Comparison of ENCODE assay signal across 1 cellular context in the genomic region with DNA sequence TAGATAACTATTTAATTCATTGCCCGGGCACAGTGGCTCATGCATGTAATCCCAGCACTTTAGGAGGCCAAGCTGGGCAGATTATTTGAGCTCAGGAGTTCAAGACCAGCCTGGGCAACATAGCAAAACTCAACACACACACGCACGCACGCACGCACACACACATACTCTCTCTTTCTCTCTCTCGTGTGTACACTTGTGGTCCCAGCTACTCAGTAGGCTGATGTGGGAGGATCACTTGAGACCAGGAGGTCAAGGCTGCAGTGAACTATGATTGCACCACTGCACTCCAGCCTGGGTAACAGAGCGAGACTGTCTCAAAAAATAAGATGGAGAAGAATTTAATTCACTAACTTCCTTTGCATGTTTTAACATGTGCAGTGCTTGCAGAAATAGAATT.
TF ChIP-seq lines count a peak whose summit lies in the region.

No MANE protein-coding gene starts in this region.

TF ChIP-seq in HepG2, 621 proteins besides CTCF, POLR2A, EP300 and RAD21 (continued from another document and continues in another):
- TF ChIP-seq STAT6 (CRISPR knock-in tag; IDR thresholded peaks at IDR 0.05; ENCODE audit: borderline replicate concordance) (no peak), RNF2 (conservative IDR thresholded peaks at IDR 0.05; ENCODE audit: low read depth) (no peak), MAFK (conservative IDR thresholded peaks at IDR 0.05 in 1 of 2, IDR thresholded peaks at IDR 0.05 in 1 of 2; ENCODE audit: low read length in 2 of 2) (no peak), ZNF564 (CRISPR knock-in tag; IDR thresholded peaks at IDR 0.05) (no peak), ZNF558 (CRISPR knock-in tag; IDR thresholded peaks at IDR 0.05; ENCODE audit: borderline replicate concordance) (no peak), EEA1 (CRISPR knock-in tag; IDR thresholded peaks at IDR 0.05; ENCODE audit: borderline replicate concordance) (no peak), MIER3 (CRISPR knock-in tag; IDR thresholded peaks at IDR 0.05; ENCODE audit: borderline replicate concordance) (no peak), POLR2AphosphoS5 (IDR thresholded peaks at IDR 0.05; ENCODE audit: low read depth, low read length) (no peak), ZNF350 (CRISPR knock-in tag; IDR thresholded peaks at IDR 0.05; ENCODE audit: borderline replicate concordance, low read depth) (no peak), SUZ12 (IDR thresholded peaks at IDR 0.05; ENCODE audit: low read depth, low read length) (no peak), ZSCAN21 (CRISPR knock-in tag; IDR thresholded peaks at IDR 0.05; ENCODE audit: borderline replicate concordance) (no peak; the same call in 1 of the 2 replicates), MAFF (IDR thresholded peaks at IDR 0.05; ENCODE audit: low read depth, low read length) (no peak), EZH2 (conservative IDR thresholded peaks at IDR 0.05; ENCODE audit: low read depth, low read length) (no peak), JARID2 (CRISPR knock-in tag; IDR thresholded peaks at IDR 0.05; ENCODE audit: insufficient replicate concordance) (no peak), SALL2 (CRISPR knock-in tag; IDR thresholded peaks at IDR 0.05) (no peak), PHF5A (CRISPR knock-in tag; IDR thresholded peaks at IDR 0.05; ENCODE audit: low read depth, unreplicated experiment) (no peak), ZNF652 (CRISPR knock-in tag; IDR thresholded peaks at IDR 0.05; ENCODE audit: borderline replicate concordance, low read depth) (no peak), ZMYM3 (CRISPR knock-in tag; IDR thresholded peaks at IDR 0.05) (peak; percentile 53; the same call in 1 of the 2 replicates), NFKBIZ (CRISPR knock-in tag; IDR thresholded peaks at IDR 0.05) (no peak), ZNF576 (CRISPR knock-in tag; IDR thresholded peaks at IDR 0.05) (no peak), ERF (CRISPR knock-in tag; IDR thresholded peaks at IDR 0.05) (no peak), NAIF1 (CRISPR knock-in tag; IDR thresholded peaks at IDR 0.05; ENCODE audit: borderline replicate concordance) (no peak), ZNF563 (CRISPR knock-in tag; IDR thresholded peaks at IDR 0.05) (no peak), TGIF2 (CRISPR knock-in tag; IDR thresholded peaks at IDR 0.05) (no peak), ZNF260 (CRISPR knock-in tag; IDR thresholded peaks at IDR 0.05; ENCODE audit: borderline replicate concordance, low read depth) (no peak), ATRX (CRISPR knock-in tag; IDR thresholded peaks at IDR 0.05; ENCODE audit: borderline replicate concordance) (no peak), ZNF30 (CRISPR knock-in tag; IDR thresholded peaks at IDR 0.05) (no peak), ZNF598 (CRISPR knock-in tag; IDR thresholded peaks at IDR 0.05; ENCODE audit: borderline replicate concordance) (no peak), MXD3 (CRISPR knock-in tag; IDR thresholded peaks at IDR 0.05) (no peak), RXRB (CRISPR knock-in tag; IDR thresholded peaks at IDR 0.05; ENCODE audit: borderline replicate concordance) (peak; percentile 88), ZNF225 (CRISPR knock-in tag; IDR thresholded peaks at IDR 0.05) (no peak), ISL2 (CRISPR knock-in tag; IDR thresholded peaks at IDR 0.05) (peak; percentile 77), ZNF629 (CRISPR knock-in tag; conservative IDR thresholded peaks at IDR 0.05) (0 out of 2 replicates have a peak, but pooled peaks have one; percentile 24), SRSF4 (IDR thresholded peaks at IDR 0.05; ENCODE audit: low read depth, low read length, poor library complexity, severe bottlenecking) (no peak), AHR (CRISPR knock-in tag; IDR thresholded peaks at IDR 0.05) (no peak), KDM2A (CRISPR knock-in tag; IDR thresholded peaks at IDR 0.05; ENCODE audit: borderline replicate concordance, low read depth) (0 out of 2 replicates have a peak, but pooled peaks have one; percentile 18), SP4 (CRISPR knock-in tag; IDR thresholded peaks at IDR 0.05) (no peak), NFKB2 (CRISPR knock-in tag; IDR thresholded peaks at IDR 0.05; ENCODE audit: borderline replicate concordance) (no peak), HNF4A (CRISPR knock-in tag; IDR thresholded peaks at IDR 0.05) (peak; percentile 93), XRCC5 (optimal IDR thresholded peaks at IDR 0.05; ENCODE audit: low read length) (no peak), ZNF7 (CRISPR knock-in tag; IDR thresholded peaks at IDR 0.05) (no peak), IKZF1 (IDR thresholded peaks at IDR 0.05) (no peak), AGO2 (optimal IDR thresholded peaks at IDR 0.05; ENCODE audit: low read depth, low read length) (no peak), TAF1 (CRISPR knock-in tag; IDR thresholded peaks at IDR 0.05) (no peak), DR1 (CRISPR knock-in tag; IDR thresholded peaks at IDR 0.05) (no peak), ELF3 (CRISPR knock-in tag; IDR thresholded peaks at IDR 0.05) (no peak; the same call in 1 of the 2 replicates), ZNF749 (CRISPR knock-in tag; IDR thresholded peaks at IDR 0.05; ENCODE audit: borderline replicate concordance) (no peak), ETV5 (CRISPR knock-in tag; IDR thresholded peaks at IDR 0.05; ENCODE audit: borderline replicate concordance) (no peak), HOXA5 (CRISPR knock-in tag; IDR thresholded peaks at IDR 0.05) (no peak), PPARG (CRISPR knock-in tag; conservative IDR thresholded peaks at IDR 0.05) (0 out of 2 replicates have a peak, but pooled peaks have one; percentile 20), ZNF543 (CRISPR knock-in tag; IDR thresholded peaks at IDR 0.05) (no peak), ZNF572 (CRISPR knock-in tag; IDR thresholded peaks at IDR 0.05) (no peak), NFIB (CRISPR knock-in tag; IDR thresholded peaks at IDR 0.05; ENCODE audit: borderline replicate concordance) (no peak), GFI1 (CRISPR knock-in tag; IDR thresholded peaks at IDR 0.05; ENCODE audit: borderline replicate concordance) (0 out of 2 replicates have a peak, but pooled peaks have one; percentile 27), SRSF1 (optimal IDR thresholded peaks at IDR 0.05; ENCODE audit: low read depth, low read length) (no peak), KDM1A (CRISPR knock-in tag; IDR thresholded peaks at IDR 0.05) (0 out of 2 replicates have a peak, but pooled peaks have one; percentile 68)
- TF ChIP-seq, protein P1, sequence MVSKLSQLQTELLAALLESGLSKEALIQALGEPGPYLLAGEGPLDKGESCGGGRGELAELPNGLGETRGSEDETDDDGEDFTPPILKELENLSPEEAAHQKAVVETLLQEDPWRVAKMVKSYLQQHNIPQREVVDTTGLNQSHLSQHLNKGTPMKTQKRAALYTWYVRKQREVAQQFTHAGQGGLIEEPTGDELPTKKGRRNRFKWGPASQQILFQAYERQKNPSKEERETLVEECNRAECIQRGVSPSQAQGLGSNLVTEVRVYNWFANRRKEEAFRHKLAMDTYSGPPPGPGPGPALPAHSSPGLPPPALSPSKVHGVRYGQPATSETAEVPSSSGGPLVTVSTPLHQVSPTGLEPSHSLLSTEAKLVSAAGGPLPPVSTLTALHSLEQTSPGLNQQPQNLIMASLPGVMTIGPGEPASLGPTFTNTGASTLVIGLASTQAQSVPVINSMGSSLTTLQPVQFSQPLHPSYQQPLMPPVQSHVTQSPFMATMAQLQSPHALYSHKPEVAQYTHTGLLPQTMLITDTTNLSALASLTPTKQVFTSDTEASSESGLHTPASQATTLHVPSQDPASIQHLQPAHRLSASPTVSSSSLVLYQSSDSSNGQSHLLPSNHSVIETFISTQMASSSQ (IDR thresholded peaks at IDR 0.05; ENCODE audit: low read depth) = no peak
- TF ChIP-seq, protein P1 (CRISPR knock-in tag; IDR thresholded peaks at IDR 0.05; ENCODE audit: borderline replicate concordance) = no peak
- TF ChIP-seq, protein P2, sequence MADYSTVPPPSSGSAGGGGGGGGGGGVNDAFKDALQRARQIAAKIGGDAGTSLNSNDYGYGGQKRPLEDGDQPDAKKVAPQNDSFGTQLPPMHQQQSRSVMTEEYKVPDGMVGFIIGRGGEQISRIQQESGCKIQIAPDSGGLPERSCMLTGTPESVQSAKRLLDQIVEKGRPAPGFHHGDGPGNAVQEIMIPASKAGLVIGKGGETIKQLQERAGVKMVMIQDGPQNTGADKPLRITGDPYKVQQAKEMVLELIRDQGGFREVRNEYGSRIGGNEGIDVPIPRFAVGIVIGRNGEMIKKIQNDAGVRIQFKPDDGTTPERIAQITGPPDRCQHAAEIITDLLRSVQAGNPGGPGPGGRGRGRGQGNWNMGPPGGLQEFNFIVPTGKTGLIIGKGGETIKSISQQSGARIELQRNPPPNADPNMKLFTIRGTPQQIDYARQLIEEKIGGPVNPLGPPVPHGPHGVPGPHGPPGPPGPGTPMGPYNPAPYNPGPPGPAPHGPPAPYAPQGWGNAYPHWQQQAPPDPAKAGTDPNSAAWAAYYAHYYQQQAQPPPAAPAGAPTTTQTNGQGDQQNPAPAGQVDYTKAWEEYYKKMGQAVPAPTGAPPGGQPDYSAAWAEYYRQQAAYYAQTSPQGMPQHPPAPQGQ (CRISPR knock-in tag; IDR thresholded peaks at IDR 0.05; ENCODE audit: borderline replicate concordance) = no peak
- TF ChIP-seq, protein P3, sequence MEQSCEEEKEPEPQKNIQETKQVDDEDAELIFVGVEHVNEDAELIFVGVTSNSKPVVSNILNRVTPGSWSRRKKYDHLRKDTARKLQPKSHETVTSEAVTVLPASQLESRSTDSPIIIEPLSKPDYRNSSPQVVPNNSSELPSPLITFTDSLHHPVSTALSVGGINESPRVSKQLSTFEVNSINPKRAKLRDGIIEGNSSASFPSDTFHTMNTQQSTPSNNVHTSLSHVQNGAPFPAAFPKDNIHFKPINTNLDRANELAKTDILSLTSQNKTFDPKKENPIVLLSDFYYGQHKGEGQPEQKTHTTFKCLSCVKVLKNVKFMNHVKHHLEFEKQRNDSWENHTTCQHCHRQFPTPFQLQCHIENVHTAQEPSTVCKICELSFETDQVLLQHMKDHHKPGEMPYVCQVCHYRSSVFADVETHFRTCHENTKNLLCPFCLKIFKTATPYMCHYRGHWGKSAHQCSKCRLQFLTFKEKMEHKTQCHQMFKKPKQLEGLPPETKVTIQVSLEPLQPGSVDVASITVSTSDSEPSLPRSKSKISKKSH (CRISPR knock-in tag; IDR thresholded peaks at IDR 0.05; ENCODE audit: borderline replicate concordance) = no peak
- TF ChIP-seq, protein P4, sequence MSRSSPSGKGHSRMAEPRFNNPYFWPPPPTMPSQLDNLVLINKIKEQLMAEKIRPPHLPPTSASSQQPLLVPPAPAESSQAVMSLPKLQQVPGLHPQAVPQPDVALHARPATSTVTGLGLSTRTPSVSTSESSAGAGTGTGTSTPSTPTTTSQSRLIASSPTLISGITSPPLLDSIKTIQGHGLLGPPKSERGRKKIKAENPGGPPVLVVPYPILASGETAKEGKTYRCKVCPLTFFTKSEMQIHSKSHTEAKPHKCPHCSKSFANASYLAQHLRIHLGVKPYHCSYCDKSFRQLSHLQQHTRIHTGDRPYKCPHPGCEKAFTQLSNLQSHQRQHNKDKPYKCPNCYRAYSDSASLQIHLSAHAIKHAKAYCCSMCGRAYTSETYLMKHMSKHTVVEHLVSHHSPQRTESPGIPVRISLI (CRISPR knock-in tag; IDR thresholded peaks at IDR 0.05; ENCODE audit: borderline replicate concordance) = peak; percentile 35; the same call in 1 of the 2 replicates
